In genomic region chr9:12702160-12702758, GRCh38 we compare ENCODE assay signal across 8 cellular contexts. TPM values are rescaled to one million over a fixed set of nuclear protein-coding genes. Genes with fewer than 3 reads are reported as not detected.
DNase-seq lines count a peak whose midpoint lies in the region; ATAC-seq and TF ChIP-seq lines count a peak whose summit lies in the region.

No MANE protein-coding gene starts in this region.

- H3K36me3 ChIP-seq in IMR-90 (ENCODE audit: control insufficient read depth, insufficient read depth, low read length): no peaks in the 10 kb centered on the region
- H3K36me3 ChIP-seq in right atrium auricular region: no peaks in the 10 kb centered on the region
- no peaks in the 10 kb centered on the region for H3K36me3 ChIP-seq in spleen

- no peaks in the 10 kb centered on the region; the same call in none of the 2 replicates for H3K4me1 ChIP-seq in IMR-90 (ENCODE audit: control insufficient read depth, insufficient read depth, low read length)
- H3K4me1 ChIP-seq in right atrium auricular region: no peaks in the 10 kb centered on the region
- H3K4me1 ChIP-seq in spleen: no peaks in the 10 kb centered on the region

- no peaks in the 10 kb centered on the region for H3K79me1 ChIP-seq in IMR-90 (ENCODE audit: low read depth in 1 of 2, low read length in 2 of 2)

- no peak overlapping the region for H2AFZ ChIP-seq in IMR-90 (replicated peaks; ENCODE audit: low read length, poor library complexity)

- no peaks in the 10 kb centered on the region for H3K27me3 Mint-ChIP-seq in activated naive CD4-positive, alpha-beta T cell treated with anti-CD3 and anti-CD28 coated beads for 36 hours (ENCODE audit: low read depth)

- POLR2A ChIA-PET in IMR-90 (lab: Charles Lee; ENCODE audit: unreplicated experiment): no interaction called here

- H3K27me3 ChIP-seq in IMR-90 (ENCODE audit: control insufficient read depth, insufficient read depth, low read length) (no peaks in the 10 kb centered on the region), right atrium auricular region (no peaks in the 10 kb centered on the region), spleen (replicated peaks in 1 of 7) (no peaks in the 10 kb centered on the region)

- H3K4me2 ChIP-seq in IMR-90 (ENCODE audit: low read depth, low read length): no peak overlapping the region

- H3K4ac ChIP-seq in IMR-90 (ENCODE audit: low read depth, low read length): no peak overlapping the region

- no peak overlapping the region for H3K23ac ChIP-seq in IMR-90 (ENCODE audit: low read depth, low read length)

- peaks cover 5% of the 10 kb centered on the region for H3K9me3 Mint-ChIP-seq in activated naive CD4-positive, alpha-beta T cell treated with anti-CD3 and anti-CD28 coated beads for 36 hours

- H3K9me1 ChIP-seq in IMR-90 (ENCODE audit: insufficient read depth, low read length): no peaks in the 10 kb centered on the region

- TF ChIP-seq RAD21 in IMR-90 (IDR thresholded peaks at IDR 0.05; ENCODE audit: low read length): peak; percentile 80

- intact Hi-C loops in IMR-90 (cut with micrococcal nuclease): loop anchor here (5.0 kb wide), 2 partner anchors 385 to 1725 kb away; no protein-coding TSS in a partner anchor
- intact Hi-C loops in spleen (cut with DNase I; ENCODE audit: low total_unique reads): no loop called here
- intact Hi-C loops in activated naive CD4-positive, alpha-beta T cell treated with anti-CD3 and anti-CD28 coated beads for 36 hours (cut with micrococcal nuclease): no loop called here

- H3K4me3 ChIP-seq in IMR-90 (ENCODE audit: insufficient read depth, low read depth, low read length) (no peak overlapping the region), right atrium auricular region (no peak overlapping the region), spleen (no peak overlapping the region)

- H3K27ac Mint-ChIP-seq in activated naive CD4-positive, alpha-beta T cell treated with anti-CD3 and anti-CD28 coated beads for 36 hours: no peak overlapping the region

- BruUV-seq in IMR-90 (replicated peaks; lab: Mats Ljungman, UMichigan): no TSS peak

- no peak overlapping the region for H2BK15ac ChIP-seq in IMR-90 (ENCODE audit: low read depth, low read length)

- WGBS in IMR-90 (ENCODE audit: extremely low coverage in 2 of 2, insufficient read length in 1 of 2), 2 experiments: no CpG with 5 or more reads among the region's 6 CpGs
- 30 to 53% (median 38%) methylated on average over 6 of the region's 6 CpGs for WGBS in spleen, 5 donors

- no peak overlapping the region for H3K14ac ChIP-seq in IMR-90 (replicated peaks; ENCODE audit: low read depth, low read length)

- H3K56ac ChIP-seq in IMR-90 (ENCODE audit: extremely low read depth, insufficient read depth, low read length): no peak overlapping the region

- H3K27ac ChIP-seq in IMR-90 (ENCODE audit: insufficient read depth, low read length) (no peak overlapping the region), VCaP (no peak overlapping the region), right atrium auricular region (no peak overlapping the region), spleen (no peak overlapping the region)

- no peaks in the 10 kb centered on the region for H4K20me1 ChIP-seq in IMR-90 (ENCODE audit: insufficient read depth, low read length)

- H3K36me3 Mint-ChIP-seq in activated naive CD4-positive, alpha-beta T cell treated with anti-CD3 and anti-CD28 coated beads for 36 hours (ENCODE audit: low read depth): no peaks in the 10 kb centered on the region

- TF ChIP-seq POLR2A in IMR-90 (IDR thresholded peaks at IDR 0.05; ENCODE audit: low read depth, low read length) (no peak), spleen (IDR thresholded peaks at IDR 0.05) (no peak)

- H2BK5ac ChIP-seq in IMR-90 (ENCODE audit: low read depth, low read length, poor library complexity, severe bottlenecking): no peak overlapping the region

- H3K9me3 ChIP-seq in IMR-90 (ENCODE audit: control insufficient read depth, insufficient read depth, low read length) (no peaks in the 10 kb centered on the region), right atrium auricular region (no peaks in the 10 kb centered on the region), spleen (no peaks in the 10 kb centered on the region)

- H2BK120ac ChIP-seq in IMR-90 (ENCODE audit: low read depth, low read length): no peak overlapping the region

- H3K4me3 Mint-ChIP-seq in activated naive CD4-positive, alpha-beta T cell treated with anti-CD3 and anti-CD28 coated beads for 36 hours: no peak overlapping the region

- CTCF ChIA-PET in IMR-90 (lab: Yijun Ruan, JAX): interaction anchor here (0.6 to 1.4 kb wide), 6 partner anchors 10 to 387 kb away, joined by 3 to 5 read pairs (median 4); no protein-coding TSS in a partner anchor
- CTCF ChIA-PET in activated naive CD4-positive, alpha-beta T cell treated with anti-CD3 and anti-CD28 coated beads for 36 hours (lab: Charles Lee): interaction anchor here (0.7 kb wide), 1 partner anchor 30 kb away, joined by 3 read pairs; no protein-coding TSS in a partner anchor

- no peaks in the 10 kb centered on the region for H3K4me1 Mint-ChIP-seq in activated naive CD4-positive, alpha-beta T cell treated with anti-CD3 and anti-CD28 coated beads for 36 hours (ENCODE audit: low read depth)

- no peak overlapping the region for H2AK9ac ChIP-seq in IMR-90 (replicated peaks; ENCODE audit: low read depth, low read length, poor library complexity)

- dilution Hi-C loops in IMR-90 (cut with HindIII; ENCODE audit: low sequenced_read_pairs, unreplicated experiment): no loop called here

- H4K91ac ChIP-seq in IMR-90 (ENCODE audit: insufficient read depth, low read depth, low read length): no peak overlapping the region

- TF ChIP-seq CTCF in IMR-90 (conservative IDR thresholded peaks at IDR 0.05; ENCODE audit: low read depth, low read length) (peak; percentile 76), VCaP (conservative IDR thresholded peaks at IDR 0.05) (peak; percentile 89), right atrium auricular region (IDR thresholded peaks at IDR 0.05) (peak in 1 of 2 donors; percentile 64), spleen (IDR thresholded peaks at IDR 0.05 in 8 of 11, conservative IDR thresholded peaks at IDR 0.05 in 3 of 11) (peak in 8 of 11 experiments; percentile 14 to 56 (median 39))

- DNase-seq in IMR-90: peak; percentile 70
- peak; percentile 69 for DNase-seq in right atrium auricular region (ENCODE audit: low spot score)
- no peak for DNase-seq in spleen
- DNase-seq in middle frontal gyrus (ENCODE audit: extremely low spot score, low spot score): no peak
- no peak for DNase-seq in NOMO-1 treated with dmso at 0.1 percent for 144 hours (lab: John Stamatoyannopoulos, UW; ENCODE audit: unreplicated experiment)
- no peak for DNase-seq in activated naive CD4-positive, alpha-beta T cell treated with anti-CD3 and anti-CD28 coated beads for 36 hours

- H2AK5ac ChIP-seq in IMR-90 (ENCODE audit: low read depth, low read length): no peak overlapping the region

- no peak overlapping the region for H2BK20ac ChIP-seq in IMR-90 (ENCODE audit: low read depth, low read length)

- H3K9ac ChIP-seq in IMR-90 (ENCODE audit: low read depth, low read length): no peak overlapping the region

- no peak overlapping the region for H4K5ac ChIP-seq in IMR-90 (ENCODE audit: low read depth, low read length)

- in situ Hi-C loops in IMR-90 (cut with MboI; ENCODE audit: low sequenced_read_pairs): no loop called here

- no peak overlapping the region for H3K18ac ChIP-seq in IMR-90 (ENCODE audit: low read depth, low read length)

- no peak overlapping the region for H4K8ac ChIP-seq in IMR-90 (ENCODE audit: low read depth in 2 of 2, low read length in 2 of 2)

- ATAC-seq in IMR-90 (ENCODE audit: low read depth): peak; percentile 87
- ATAC-seq in GM18520 (IDR thresholded peaks at IDR 0.05; ENCODE audit: unreplicated experiment): no peak

TF ChIP-seq in IMR-90, 13 proteins besides CTCF, POLR2A, EP300 and RAD21:
- TF ChIP-seq CHD1 (IDR thresholded peaks at IDR 0.05; ENCODE audit: low read depth, low read length) (no peak), FOS (IDR thresholded peaks at IDR 0.05; ENCODE audit: low read depth, low read length) (no peak), SMC3 (IDR thresholded peaks at IDR 0.05; ENCODE audit: low read depth, low read length) (peak; percentile 67), MAZ (IDR thresholded peaks at IDR 0.05; ENCODE audit: borderline replicate concordance, low read depth, low read length) (no peak), USF2 (IDR thresholded peaks at IDR 0.05; ENCODE audit: low read depth, low read length) (no peak), CEBPB (IDR thresholded peaks at IDR 0.05; ENCODE audit: low read depth, low read length) (peak; percentile 33; the same call in 1 of the 2 replicates), NFE2L2 (IDR thresholded peaks at IDR 0.05; ENCODE audit: low read depth, low read length) (no peak)
TF ChIP-seq in IMR-90: peak in this region for 2.

RNA-seq across cellular contexts. Expression of gene TYRP1, which starts 9.1 kb away (rescaled TPM):
- total RNA-seq in IMR-90 (2012; rRNA removed) (0.83 and 0.90 TPM in 2 replicates), right atrium auricular region (10 to 100 TPM; 25.1 to 35.6 TPM), spleen (not detected)
- polyA plus RNA-seq in IMR-90 (2012; rRNA removed) (0.60 and 0.86 TPM in 2 replicates), spleen (not detected)
- polyA plus RNA-seq in IMR-90 (2012; cell fraction: cytosol; rRNA removed): 0.20 and 0.32 TPM in 2 replicates
- polyA plus RNA-seq in IMR-90 (2012; cell fraction: nucleus; rRNA removed; ENCODE audit: low replicate concordance): 0.13 and 0.20 TPM in 2 replicates
- total RNA-seq in activated naive CD4-positive, alpha-beta T cell treated with anti-CD3 and anti-CD28 coated beads for 36 hours: not detected

Comparison
In these comparisons a context has a peak if more than half of its experiments do, and no peak if none do; other contexts are left out.
1. DNase-seq: peak in IMR-90 (single experiment) and right atrium auricular region (single experiment); none in spleen (single experiment), middle frontal gyrus (single experiment), NOMO-1 treated with dmso at 0.1 percent for 144 hours (single experiment) and activated naive CD4-positive, alpha-beta T cell treated with anti-CD3 and anti-CD28 coated beads for 36 hours (single experiment).
2. RNA of gene TYRP1, which starts 9.1 kb away (total RNA-seq): 25.1 to 35.6 TPM in right atrium auricular region; 0.83 to 0.90 TPM in IMR-90, not detected in spleen and not detected in activated naive CD4-positive, alpha-beta T cell treated with anti-CD3 and anti-CD28 coated beads for 36 hours; every median in the first group is over 10 times any median in the second.